Comparison of ENCODE assay signal across 13 cellular contexts in genomic region chr7:154672659-154673415, GRCh38.
"Had no signal": no experiment of that assay in that cellular context is flagged by ENCODE, and none has a peak within 500 bp of the region (broad histone marks: within the 10 kb centered on the region; RNA-seq: fewer than 3 reads in every experiment).

No MANE protein-coding gene starts in this region.

- DNase-seq: activated CD4-positive, alpha-beta T cell treated with anti-CD3 and anti-CD28 coated beads for 48 hours; activated CD8-positive, alpha-beta T cell treated with anti-CD3 and anti-CD28 coated beads, Interleukin-2, amount 10 ng/mL, durations not matched to agents 7 days and 5 days; activated naive CD4-positive, alpha-beta T cell treated with anti-CD3 and anti-CD28 coated beads, Interleukin-2, amount 10 ng/mL, durations not matched to agents 7 days and 5 days; central memory CD4-positive, alpha-beta T cell; cortex of kidney; effector CD8-positive, alpha-beta T cell; nephron progenitor cell; right lobe of liver; spleen; stimulated activated CD4-positive, alpha-beta T cell treated with anti-CD3 and anti-CD28 coated beads, Interleukin-1b, Interleukin-23, amount 100 ng/mL, for 48 hours had no signal

- H3K4me1 ChIP-seq: prostate gland, right lobe of liver, spleen, tibial nerve had no signal

- H3K4me3 ChIP-seq: prostate gland, right lobe of liver, spleen, tibial nerve had no signal

- H3K27me3 ChIP-seq: right lobe of liver, spleen, tibial nerve had no signal

- H3K36me3 ChIP-seq: prostate gland, right lobe of liver, spleen, tibial nerve had no signal

- ATAC-seq: activated CD8-positive, alpha-beta T cell treated with anti-CD3 and anti-CD28 coated beads, Interleukin-2, amount 10 ng/mL, durations not matched to agents 7 days and 5 days; right lobe of liver; stimulated activated memory B cell treated with anti-CD40 and anti-IgM and Interleukin-4, amounts not matched to agents 10 μg/mL and 1 μg/mL and 100 μg/mL, for 72 hours had no signal

- H3K27ac ChIP-seq: prostate gland, right lobe of liver, spleen, tibial nerve had no signal

- H3K9me3 ChIP-seq: prostate gland, right lobe of liver, tibial nerve had no signal
